12 cellular contexts compared by ENCODE assay signal in the genomic region with DNA sequence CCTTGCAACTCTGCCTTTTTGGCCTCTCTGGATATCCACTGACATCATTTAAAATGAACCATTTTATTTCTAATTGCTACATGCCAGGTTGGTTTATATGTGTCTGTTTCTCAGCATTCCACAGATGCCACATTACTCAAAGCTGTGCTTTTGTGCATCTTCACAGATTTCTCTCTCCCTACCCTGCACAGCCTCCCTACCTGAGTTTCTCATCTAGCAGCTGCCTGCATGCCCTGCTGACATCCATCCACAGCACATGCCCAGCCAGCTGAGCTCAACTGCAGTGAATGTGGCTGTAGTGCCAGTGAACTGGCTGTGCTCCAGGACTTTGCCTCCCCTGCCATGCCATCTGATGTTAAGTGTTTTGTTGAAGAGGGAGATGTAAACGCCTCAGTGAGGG. TPM values are rescaled to one million over a fixed set of nuclear protein-coding genes. Genes with fewer than 3 reads are reported as not detected.
A peak's percentile ranks its signal among the peaks of the same experiment; 100 is the strongest.
DNase-seq lines count a peak whose midpoint lies in the region; ATAC-seq and TF ChIP-seq lines count a peak whose summit lies in the region.
"Had no signal": no experiment of that assay in that cellular context is flagged by ENCODE, and none has a peak within 500 bp of the region (broad histone marks: within the 10 kb centered on the region; RNA-seq: fewer than 3 reads in every experiment).

No MANE protein-coding gene starts in this region.

- H3K4me3 Mint-ChIP-seq in stimulated activated memory B cell treated with anti-CD40 and anti-IgM and Interleukin-4, amounts not matched to agents 10 μg/mL and 1 μg/mL and 100 μg/mL, for 72 hours: no peak overlapping the region
- H3K4me3 Mint-ChIP-seq: naive thymus-derived CD4-positive, alpha-beta T cell had no signal

- H3K36me3 Mint-ChIP-seq in stimulated activated memory B cell treated with anti-CD40 and anti-IgM and Interleukin-4, amounts not matched to agents 10 μg/mL and 1 μg/mL and 100 μg/mL, for 72 hours: no peaks in the 10 kb centered on the region

- no peak overlapping the region for H3K27ac Mint-ChIP-seq in stimulated activated memory B cell treated with anti-CD40 and anti-IgM and Interleukin-4, amounts not matched to agents 10 μg/mL and 1 μg/mL and 100 μg/mL, for 72 hours
- H3K27ac Mint-ChIP-seq: naive thymus-derived CD4-positive, alpha-beta T cell had no signal

- no peaks in the 10 kb centered on the region for H3K27me3 Mint-ChIP-seq in stimulated activated memory B cell treated with anti-CD40 and anti-IgM and Interleukin-4, amounts not matched to agents 10 μg/mL and 1 μg/mL and 100 μg/mL, for 72 hours
- H3K27me3 Mint-ChIP-seq: naive thymus-derived CD4-positive, alpha-beta T cell had no signal

- intact Hi-C loops in Right ventricle myocardium superior (cut with DNase I): no loop called here

- no peaks in the 10 kb centered on the region for H3K9me3 Mint-ChIP-seq in stimulated activated memory B cell treated with anti-CD40 and anti-IgM and Interleukin-4, amounts not matched to agents 10 μg/mL and 1 μg/mL and 100 μg/mL, for 72 hours
- H3K9me3 Mint-ChIP-seq: naive thymus-derived CD4-positive, alpha-beta T cell had no signal

- no peak for TF ChIP-seq CTCF in GM20000 (IDR thresholded peaks at IDR 0.05; ENCODE audit: extremely low read depth, missing control alignments)

- ATAC-seq in Right ventricle myocardium superior (ENCODE audit: poor library complexity) (peak; percentile 88), GM18909 (IDR thresholded peaks at IDR 0.05; ENCODE audit: poor library complexity, unreplicated experiment) (no peak)
- peak; percentile 5 for ATAC-seq in stimulated activated memory B cell treated with anti-CD40 and anti-IgM and Interleukin-4, amounts not matched to agents 10 μg/mL and 1 μg/mL and 100 μg/mL, for 72 hours
- ATAC-seq: K562; naive thymus-derived CD4-positive, alpha-beta T cell had no signal

- DNase-seq in NCI-H524 (lab: John Stamatoyannopoulos, UW): peak; percentile 4 to 58
- no peak for DNase-seq in NCI-H524 treated with DMSO at 0.1 percent for 48 hours (lab: John Stamatoyannopoulos, UW)
- DNase-seq in NCI-H2196 treated with DMSO at 0.1 percent for 48 hours (lab: John Stamatoyannopoulos, UW; ENCODE audit: unreplicated experiment): peak; percentile 38
- DNase-seq in Right ventricle myocardium superior: peak; percentile 76
- no peak for DNase-seq in GM20000 (ENCODE audit: low spot score)
- no peak for DNase-seq in SIG-M5 treated with dmso at 0.1 percent for 504 hours (lab: John Stamatoyannopoulos, UW; ENCODE audit: unreplicated experiment)
- DNase-seq: naive thymus-derived CD4-positive, alpha-beta T cell; OCI-M1; stimulated activated CD4-positive, alpha-beta T cell treated with anti-CD3 and anti-CD28 coated beads, Interleukin-15, amount 100 ng/mL, for 24 hours had no signal

- H3K4me1 Mint-ChIP-seq in stimulated activated memory B cell treated with anti-CD40 and anti-IgM and Interleukin-4, amounts not matched to agents 10 μg/mL and 1 μg/mL and 100 μg/mL, for 72 hours: no peaks in the 10 kb centered on the region

RNA-seq across cellular contexts. Expression of a gene that starts 44.5 kb away (rescaled TPM):
- 49.6 TPM for total RNA-seq in Right ventricle myocardium superior

RNA-seq across cellular contexts. Expression of a gene that starts 44.7 kb away (rescaled TPM):
- 1.0 TPM for total RNA-seq in Right ventricle myocardium superior

Comparison
In these comparisons a context has a peak if more than half of its experiments do, and no peak if none do; other contexts are left out.
1. DNase-seq: peak in NCI-H524 (2 of 2), NCI-H2196 treated with DMSO at 0.1 percent for 48 hours (single experiment) and Right ventricle myocardium superior (single experiment); none in NCI-H524 treated with DMSO at 0.1 percent for 48 hours (single experiment), GM20000 (single experiment) and SIG-M5 treated with dmso at 0.1 percent for 504 hours (single experiment).